In the genomic region with DNA sequence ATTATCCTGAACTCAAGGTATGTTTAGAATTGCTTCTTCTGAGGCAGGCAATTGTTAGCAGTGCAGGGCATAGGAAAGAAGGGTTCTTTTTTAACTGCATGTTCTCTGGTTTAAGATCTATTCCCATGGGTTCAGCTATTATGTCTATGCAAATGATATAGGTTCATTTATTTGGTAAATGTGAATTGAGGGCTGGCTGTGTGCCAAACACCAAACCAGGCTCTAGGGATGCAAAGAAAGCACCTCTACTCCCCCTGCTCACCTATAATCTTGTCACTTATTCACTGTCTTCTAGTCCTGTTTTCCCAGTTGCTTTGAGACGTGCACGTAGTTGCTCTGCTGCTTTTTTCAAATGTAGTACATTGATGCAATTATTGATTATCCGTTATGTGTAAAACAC, we compare ENCODE assay signal across 8 cellular contexts. TPM values are rescaled to one million over a fixed set of nuclear protein-coding genes. Genes with fewer than 3 reads are reported as not detected.
A peak's percentile ranks its signal among the peaks of the same experiment; 100 is the strongest.
DNase-seq lines count a peak whose midpoint lies in the region; ATAC-seq and TF ChIP-seq lines count a peak whose summit lies in the region.

No MANE protein-coding gene starts in this region.

- intact Hi-C loops in CD4-positive, alpha-beta T cell (cut with DNase I, micrococcal nuclease), result loop anchor here (5.0 to 10.0 kb wide), 7 partner anchors 183 to 1900 kb away; a partner anchor contains a TSS

- no peak for TF ChIP-seq CTCF in CD4-positive, alpha-beta T cell (IDR thresholded peaks at IDR 0.05)
- no peak for TF ChIP-seq CTCF in osteocyte (IDR thresholded peaks at IDR 0.05)

- H3K27me3 Mint-ChIP-seq in CD4-positive, alpha-beta T cell, result no peaks in the 10 kb centered on the region
- no peaks in the 10 kb centered on the region for H3K27me3 Mint-ChIP-seq in osteocyte (ENCODE audit: unreplicated experiment)

- H3K9me3 ChIP-seq in CD4-positive, alpha-beta T cell (ENCODE audit: control insufficient read depth, low read length), result peaks cover 5% of the 10 kb centered on the region
- peaks cover 1% of the 10 kb centered on the region for H3K9me3 ChIP-seq in endocrine pancreas (ENCODE audit: control insufficient read depth, low read length)

- H3K4me1 Mint-ChIP-seq in CD4-positive, alpha-beta T cell (ENCODE audit: low read depth), result peaks cover 47% of the 10 kb centered on the region
- peaks cover 33% of the 10 kb centered on the region for H3K4me1 Mint-ChIP-seq in osteocyte (ENCODE audit: unreplicated experiment)

- no peak for ATAC-seq in CD4-positive, alpha-beta T cell (ENCODE audit: poor library complexity)
- ATAC-seq in GM18511 (IDR thresholded peaks at IDR 0.05; ENCODE audit: unreplicated experiment), result no peak

- H3K27ac ChIP-seq in CD4-positive, alpha-beta T cell (ENCODE audit: low read depth, low read length), result peak overlapping the region; percentile 83

- POLR2A ChIA-PET in CD4-positive, alpha-beta T cell (lab: Charles Lee), result interaction anchor here (0.9 to 2.6 kb wide), 5 partner anchors 174 to 1668 kb away, joined by 3 to 22 read pairs (median 4); a partner anchor contains a TSS
- POLR2A ChIA-PET in HEK293T (lab: Yijun Ruan, JAX), result interaction anchor here (0.8 to 1.7 kb wide), 2 partner anchors 22 to 27 kb away, joined by 3 to 4 read pairs; no protein-coding TSS in a partner anchor

- peak overlapping the region; percentile 97 for H3K4me3 Mint-ChIP-seq in CD4-positive, alpha-beta T cell
- H3K4me3 Mint-ChIP-seq in osteocyte (ENCODE audit: unreplicated experiment), result peak overlapping the region; percentile 98

- no peak overlapping the region for H3K9ac ChIP-seq in endocrine pancreas (ENCODE audit: control insufficient read depth, insufficient read depth, low read length)

- H3K36me3 ChIP-seq in endocrine pancreas (ENCODE audit: control insufficient read depth, insufficient read depth, low read length), result no peaks in the 10 kb centered on the region

- peaks cover 20% of the 10 kb centered on the region for H3K36me3 Mint-ChIP-seq in CD4-positive, alpha-beta T cell (ENCODE audit: low read depth)
- peaks cover 13% of the 10 kb centered on the region for H3K36me3 Mint-ChIP-seq in osteocyte (ENCODE audit: unreplicated experiment)

- no peaks in the 10 kb centered on the region for H3K27me3 ChIP-seq in CD4-positive, alpha-beta T cell (ENCODE audit: control insufficient read depth, insufficient read depth, low read length)
- no peaks in the 10 kb centered on the region for H3K27me3 ChIP-seq in endocrine pancreas (ENCODE audit: control insufficient read depth, insufficient read depth, low read length)

- peaks cover 5% of the 10 kb centered on the region for H3K9me3 Mint-ChIP-seq in CD4-positive, alpha-beta T cell
- H3K9me3 Mint-ChIP-seq in osteocyte (ENCODE audit: unreplicated experiment), result peaks cover 7% of the 10 kb centered on the region

- no peak for DNase-seq in CD4-positive, alpha-beta T cell
- DNase-seq in NCI-H526 treated with DMSO at 0.1 percent for 48 hours (lab: John Stamatoyannopoulos, UW) (peak; percentile 94), osteocyte (ENCODE audit: extremely low spot score, unreplicated experiment) (no peak), NCI-H2196 (lab: John Stamatoyannopoulos, UW; ENCODE audit: unreplicated experiment) (no peak), HEK293T (ENCODE audit: extremely low spot score) (no peak), NCI-H2196 treated with DMSO at 0.1 percent for 48 hours (lab: John Stamatoyannopoulos, UW; ENCODE audit: unreplicated experiment) (no peak)

- peak overlapping the region; percentile 85 for H3K27ac Mint-ChIP-seq in CD4-positive, alpha-beta T cell
- peak overlapping the region; percentile 90 for H3K27ac Mint-ChIP-seq in osteocyte (ENCODE audit: unreplicated experiment)

- CTCF ChIA-PET in CD4-positive, alpha-beta T cell (lab: Charles Lee), result interaction anchor here (0.9 to 1.9 kb wide), 9 partner anchors 9 to 1239 kb away, joined by 3 to 6 read pairs (median 3); a partner anchor contains a TSS
- CTCF ChIA-PET in HEK293T (lab: Yijun Ruan, JAX), result interaction anchor here (0.6 kb wide), 1 partner anchor 316 kb away, joined by 7 read pairs; no protein-coding TSS in a partner anchor

- peaks cover 16% of the 10 kb centered on the region for H3K4me1 ChIP-seq in endocrine pancreas (ENCODE audit: control insufficient read depth, insufficient read depth, low read length)

- H3K4me3 ChIP-seq in endocrine pancreas (ENCODE audit: control insufficient read depth, insufficient read depth, low read length), result peak overlapping the region; percentile 75

TF ChIP-seq in HEK293T, 16 proteins besides CTCF, POLR2A, EP300 and RAD21:
- no peak for TF ChIP-seq CTBP1 (IDR thresholded peaks at IDR 0.05; ENCODE audit: borderline replicate concordance)
- TF ChIP-seq ZNF384 (IDR thresholded peaks at IDR 0.05), result no peak
- no peak for TF ChIP-seq HDGF (IDR thresholded peaks at IDR 0.05; ENCODE audit: borderline replicate concordance)
- TF ChIP-seq ELF4 (IDR thresholded peaks at IDR 0.05), result no peak
- no peak for TF ChIP-seq ARNT (IDR thresholded peaks at IDR 0.05)
- no peak for TF ChIP-seq TARDBP (IDR thresholded peaks at IDR 0.05)
- no peak for TF ChIP-seq BHLHE40 (IDR thresholded peaks at IDR 0.05; ENCODE audit: borderline replicate concordance)
- TF ChIP-seq SUZ12 (IDR thresholded peaks at IDR 0.05), result no peak
- TF ChIP-seq LEF1 (IDR thresholded peaks at IDR 0.05; ENCODE audit: borderline replicate concordance), result no peak
- TF ChIP-seq L3MBTL2 (conservative IDR thresholded peaks at IDR 0.05), result no peak
- no peak for TF ChIP-seq FOXM1 (IDR thresholded peaks at IDR 0.05; ENCODE audit: borderline replicate concordance)
- no peak for TF ChIP-seq FOXK2 (IDR thresholded peaks at IDR 0.05)

RNA-seq across cellular contexts. Expression of a gene that starts 0.7 kb away (rescaled TPM):
- 10 to 100 TPM; 12.1 to 12.6 TPM for total RNA-seq in CD4-positive, alpha-beta T cell
- 34.1 and 35.1 TPM in 2 replicates for total RNA-seq in osteocyte
